In genomic region chr9:5715548-5716127, GRCh38 we compare ENCODE assay signal across 20 cellular contexts.
DNase-seq lines count a peak whose midpoint lies in the region; ATAC-seq, FAIRE-seq and TF ChIP-seq lines count a peak whose summit lies in the region.
"Had no signal": no experiment of that assay in that cellular context is flagged by ENCODE, and none has a peak within 500 bp of the region (broad histone marks: within the 10 kb centered on the region; RNA-seq: fewer than 3 reads in every experiment).

No MANE protein-coding gene starts in this region.

- TF ChIP-seq POLR2A in GM12891 (IDR thresholded peaks at IDR 0.05; ENCODE audit: low read depth, low read length): no peak

- peaks cover 2% of the 10 kb centered on the region for H3K4me1 Mint-ChIP-seq in activated CD8-positive, alpha-beta T cell treated with anti-CD3 and anti-CD28 coated beads, Interleukin-2, amount 10 ng/mL, durations not matched to agents 7 days and 5 days (ENCODE audit: low read depth)
- H3K4me1 Mint-ChIP-seq in activated CD8-positive, alpha-beta T cell treated with anti-CD3 and anti-CD28 coated beads for 36 hours (ENCODE audit: low read depth): peaks cover 11% of the 10 kb centered on the region
- H3K4me1 Mint-ChIP-seq in neural crest cell: no peaks in the 10 kb centered on the region

- peak; percentile 40 for FAIRE-seq in GM12891 (lab: Jason Lieb, UNC)
- FAIRE-seq: GM12892 had no signal

- H3K27ac ChIP-seq in brain microvascular endothelial cell (peak overlapping the region; percentile 53), caudate nucleus (ENCODE audit: low read depth, low read length) (no peak overlapping the region)
- H3K27ac ChIP-seq: SK-N-MC had no signal

- CTCF ChIA-PET in activated CD8-positive, alpha-beta T cell treated with anti-CD3 and anti-CD28 coated beads, Interleukin-2, amount 10 ng/mL, durations not matched to agents 7 days and 5 days (lab: Charles Lee): no interaction called here
- CTCF ChIA-PET in activated CD8-positive, alpha-beta T cell treated with anti-CD3 and anti-CD28 coated beads for 36 hours (lab: Charles Lee): no interaction called here

- H3K36me3 Mint-ChIP-seq in activated CD8-positive, alpha-beta T cell treated with anti-CD3 and anti-CD28 coated beads, Interleukin-2, amount 10 ng/mL, durations not matched to agents 7 days and 5 days (ENCODE audit: low read depth): peaks cover 49% of the 10 kb centered on the region
- H3K36me3 Mint-ChIP-seq in activated CD8-positive, alpha-beta T cell treated with anti-CD3 and anti-CD28 coated beads for 36 hours (ENCODE audit: low read depth): peaks cover 42% of the 10 kb centered on the region
- H3K36me3 Mint-ChIP-seq in neural crest cell (ENCODE audit: low read depth): peaks cover 35% of the 10 kb centered on the region

- in situ Hi-C loops in brain microvascular endothelial cell (cut with HindIII; ENCODE audit: low pct_ligation_motif_present, low sequenced_read_pairs): no loop called here

- peaks cover 12% of the 10 kb centered on the region for H3K9me3 Mint-ChIP-seq in activated CD8-positive, alpha-beta T cell treated with anti-CD3 and anti-CD28 coated beads, Interleukin-2, amount 10 ng/mL, durations not matched to agents 7 days and 5 days (ENCODE audit: insufficient read depth)
- H3K9me3 Mint-ChIP-seq in activated CD8-positive, alpha-beta T cell treated with anti-CD3 and anti-CD28 coated beads for 36 hours: peaks cover 5% of the 10 kb centered on the region
- peaks cover 4% of the 10 kb centered on the region for H3K9me3 Mint-ChIP-seq in neural crest cell

- no peak overlapping the region for H3K4me3 ChIP-seq in brain microvascular endothelial cell (ENCODE audit: low read depth, low read length)
- H3K4me3 ChIP-seq: SK-N-MC had no signal

- POLR2A ChIA-PET in activated CD8-positive, alpha-beta T cell treated with anti-CD3 and anti-CD28 coated beads, Interleukin-2, amount 10 ng/mL, durations not matched to agents 7 days and 5 days (lab: Charles Lee): interaction anchor here (0.7 kb wide), 1 partner anchor 88 kb away, joined by 3 read pairs; no protein-coding TSS in a partner anchor
- POLR2A ChIA-PET in activated CD8-positive, alpha-beta T cell treated with anti-CD3 and anti-CD28 coated beads for 36 hours (lab: Charles Lee): no interaction called here

- H3K27me3 Mint-ChIP-seq in activated CD8-positive, alpha-beta T cell treated with anti-CD3 and anti-CD28 coated beads, Interleukin-2, amount 10 ng/mL, durations not matched to agents 7 days and 5 days (ENCODE audit: low read depth): no peaks in the 10 kb centered on the region
- no peaks in the 10 kb centered on the region for H3K27me3 Mint-ChIP-seq in activated CD8-positive, alpha-beta T cell treated with anti-CD3 and anti-CD28 coated beads for 36 hours
- H3K27me3 Mint-ChIP-seq in neural crest cell (ENCODE audit: low read depth): no peaks in the 10 kb centered on the region
- H3K27me3 Mint-ChIP-seq: IgD-negative memory B cell had no signal

- no peak for DNase-seq in activated CD8-positive, alpha-beta T cell treated with anti-CD3 and anti-CD28 coated beads, Interleukin-2, amount 10 ng/mL, durations not matched to agents 7 days and 5 days
- no peak for DNase-seq in activated CD8-positive, alpha-beta T cell treated with anti-CD3 and anti-CD28 coated beads for 36 hours
- DNase-seq in GM12891 (ENCODE audit: insufficient read length, low spot score) (no peak), brain microvascular endothelial cell (no peak), neural crest cell (ENCODE audit: low read depth, low spot score) (no peak), caudate nucleus (lab: John Stamatoyannopoulos, UW) (no peak)
- DNase-seq: 8988T, GF-D8, NCI-H1092, NCI-H1436, NCI-H187, NCI-H2081 treated with DMSO at 0.1 percent for 48 hours, NCI-H446, NCI-H524 treated with DMSO at 0.1 percent for 48 hours, NCI-H774, SIG-M5 had no signal

- intact Hi-C loops in activated CD8-positive, alpha-beta T cell treated with anti-CD3 and anti-CD28 coated beads for 36 hours (cut with micrococcal nuclease): no loop called here

- no peak for ATAC-seq in activated CD8-positive, alpha-beta T cell treated with anti-CD3 and anti-CD28 coated beads, Interleukin-2, amount 10 ng/mL, durations not matched to agents 7 days and 5 days
- no peak for ATAC-seq in activated CD8-positive, alpha-beta T cell treated with anti-CD3 and anti-CD28 coated beads for 36 hours
- no peak for ATAC-seq in HG03039 (IDR thresholded peaks at IDR 0.05; ENCODE audit: unreplicated experiment)

- H3K27ac Mint-ChIP-seq in activated CD8-positive, alpha-beta T cell treated with anti-CD3 and anti-CD28 coated beads, Interleukin-2, amount 10 ng/mL, durations not matched to agents 7 days and 5 days: peak overlapping the region; percentile 41
- no peak overlapping the region for H3K27ac Mint-ChIP-seq in activated CD8-positive, alpha-beta T cell treated with anti-CD3 and anti-CD28 coated beads for 36 hours
- H3K27ac Mint-ChIP-seq in neural crest cell (ENCODE audit: unreplicated experiment): peak overlapping the region; percentile 54

- no peak for TF ChIP-seq CTCF in activated CD8-positive, alpha-beta T cell treated with anti-CD3 and anti-CD28 coated beads for 36 hours (IDR thresholded peaks at IDR 0.05)
- TF ChIP-seq CTCF in brain microvascular endothelial cell (IDR thresholded peaks at IDR 0.05; ENCODE audit: low read depth, low read length, missing control alignments): no peak
- TF ChIP-seq CTCF in neural crest cell (conservative IDR thresholded peaks at IDR 0.05): no peak

- H3K27me3 ChIP-seq in brain microvascular endothelial cell (replicated peaks): no peaks in the 10 kb centered on the region

- no peak overlapping the region for H3K4me3 Mint-ChIP-seq in activated CD8-positive, alpha-beta T cell treated with anti-CD3 and anti-CD28 coated beads, Interleukin-2, amount 10 ng/mL, durations not matched to agents 7 days and 5 days
- H3K4me3 Mint-ChIP-seq in activated CD8-positive, alpha-beta T cell treated with anti-CD3 and anti-CD28 coated beads for 36 hours: no peak overlapping the region
- H3K4me3 Mint-ChIP-seq in neural crest cell: no peak overlapping the region

- H3K36me3 ChIP-seq in brain microvascular endothelial cell (replicated peaks): peaks cover 2% of the 10 kb centered on the region

TF ChIP-seq in GM12891, 5 proteins besides CTCF, POLR2A, EP300 and RAD21:
- TF ChIP-seq PAX5 (IDR thresholded peaks at IDR 0.05; ENCODE audit: insufficient read depth, low read length, severe bottlenecking) (no peak), POLR2AphosphoS5 (IDR thresholded peaks at IDR 0.05; ENCODE audit: low read depth, low read length) (0 out of 2 replicates have a peak, but pooled peaks have one; percentile 17)
